ENCODE assay signal across 8 cellular contexts in the genomic region with DNA sequence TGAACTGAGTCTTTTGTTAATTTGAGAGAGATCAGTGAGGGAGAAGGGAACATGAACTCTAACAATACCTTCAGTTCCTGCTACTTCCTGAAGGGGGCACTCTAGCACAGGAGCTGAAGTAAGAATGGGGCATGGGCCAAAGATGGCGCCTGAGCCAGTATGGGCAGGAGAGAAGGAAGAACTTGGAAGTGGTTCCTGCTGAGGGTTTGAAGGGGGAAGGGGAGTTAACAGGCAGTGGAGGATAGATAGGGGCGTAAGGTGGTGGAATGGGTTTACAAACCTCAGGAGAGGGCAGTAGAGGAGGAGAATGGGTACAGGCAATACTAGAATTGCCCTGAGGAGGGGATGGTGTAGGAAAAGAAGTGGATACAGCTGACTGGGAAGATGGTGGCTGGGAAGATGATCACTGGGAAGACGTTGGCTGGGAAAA. TPM values are rescaled to one million over a fixed set of nuclear protein-coding genes. Genes with fewer than 3 reads are reported as not detected.
DNase-seq lines count a peak whose midpoint lies in the region; ATAC-seq and TF ChIP-seq lines count a peak whose summit lies in the region.
"Not testable (repeated sequence)": the region's sequence is repeated elsewhere in the genome, so short reads cannot be mapped to it uniquely, and the experiment has no call there.

No MANE protein-coding gene starts in this region.

- not testable (repeated sequence) for H3K9me3 Mint-ChIP-seq in CD4-positive, alpha-beta memory T cell; GM23338; T-helper 2 cell treated with Interferon-gamma antibody and Interleukin-4, amounts not matched to agents 5 μg/mL and 100 μg/mL, for 36 hours

- peaks cover 8 to 13% (median 10%) of the 10 kb centered on the region in 4 donors for H3K4me1 Mint-ChIP-seq in CD4-positive, alpha-beta memory T cell
- H3K4me1 Mint-ChIP-seq in GM23338; T-helper 2 cell treated with Interferon-gamma antibody and Interleukin-4, amounts not matched to agents 5 μg/mL and 100 μg/mL, for 36 hours (ENCODE audit: low read depth): not testable (repeated sequence)

- not testable (repeated sequence) for H3K27ac ChIP-seq in CD4-positive, alpha-beta memory T cell (ENCODE audit: low read depth, low read length); GM23338 (ENCODE audit: low read depth)

- not testable (repeated sequence) for H3K27me3 Mint-ChIP-seq in CD4-positive, alpha-beta memory T cell; GM23338 (ENCODE audit: insufficient read depth, low read depth, poor library complexity); T-helper 2 cell treated with Interferon-gamma antibody and Interleukin-4, amounts not matched to agents 5 μg/mL and 100 μg/mL, for 36 hours (ENCODE audit: low read depth)

- DNase-seq in CD4-positive, alpha-beta memory T cell = peak; percentile 54 to 61 (median 59)
- DNase-seq in GM23338 (ENCODE audit: low spot score) (peak; percentile 84), NCI-H2029 (lab: John Stamatoyannopoulos, UW) (peak; percentile 19), fibroblast of peridontal ligament (ENCODE audit: extremely low read depth) (peak; percentile 70), mucosa of gallbladder (ENCODE audit: low spot score) (peak; percentile 69)
- peak; percentile 45 for DNase-seq in T-helper 2 cell treated with Interferon-gamma antibody and Interleukin-4, amounts not matched to agents 5 μg/mL and 100 μg/mL, for 36 hours (ENCODE audit: low spot score)
- DNase-seq in activated naive CD4-positive, alpha-beta T cell treated with Interleukin-2 at 50 U/mL for 16 hours = peak; percentile 53
- peak; percentile 25 for DNase-seq in stimulated activated CD8-positive, alpha-beta memory T cell treated with anti-CD3 and anti-CD28 coated beads, Interleukin-12 subunit alpha, Interleukin-12 subunit beta, amount 100 ng/mL, for 1 hour (ENCODE audit: low read depth)

- CTCF ChIA-PET in CD4-positive, alpha-beta memory T cell (lab: Charles Lee; ENCODE audit: partially characterized antibody) = interaction anchor here (0.7 to 4.4 kb wide), 10 partner anchors 11 to 133 kb away, joined by 3 to 93 read pairs (median 4); a partner anchor contains a TSS

- not testable (repeated sequence) for H3K27me3 ChIP-seq in CD4-positive, alpha-beta memory T cell (ENCODE audit: insufficient read depth, low read length); GM23338 (ENCODE audit: insufficient read depth)

- intact Hi-C loops in CD4-positive, alpha-beta memory T cell (cut with micrococcal nuclease) = loop anchor here (1.0 kb wide), 3 partner anchors 27 to 131 kb away; a partner anchor contains a TSS

- H3K9me3 ChIP-seq in CD4-positive, alpha-beta memory T cell (ENCODE audit: control insufficient read depth in 1 of 2, low read length in 2 of 2) = not testable (repeated sequence)

- not testable (repeated sequence) for H3F3A ChIP-seq in GM23338 (replicated peaks; ENCODE audit: low read depth)

- H3K4me3 ChIP-seq in CD4-positive, alpha-beta memory T cell (ENCODE audit: low read length in 2 of 2); GM23338: not testable (repeated sequence)

- not testable (repeated sequence) for H4K20me1 ChIP-seq in GM23338 (replicated peaks; ENCODE audit: insufficient read depth)

- peak; percentile 83 to 90 for TF ChIP-seq CTCF in GM23338 (conservative IDR thresholded peaks at IDR 0.05; ENCODE audit: low read depth in 2 of 2)

- H3K4me3 Mint-ChIP-seq in CD4-positive, alpha-beta memory T cell; GM23338; T-helper 2 cell treated with Interferon-gamma antibody and Interleukin-4, amounts not matched to agents 5 μg/mL and 100 μg/mL, for 36 hours: not testable (repeated sequence)

- not testable (repeated sequence) for H3K4me2 ChIP-seq in GM23338

- POLR2A ChIA-PET in CD4-positive, alpha-beta memory T cell (lab: Charles Lee; ENCODE audit: partially characterized antibody) = not testable (repeated sequence)

- not testable (repeated sequence) for H3K36me3 Mint-ChIP-seq in CD4-positive, alpha-beta memory T cell; GM23338 (ENCODE audit: low read depth); T-helper 2 cell treated with Interferon-gamma antibody and Interleukin-4, amounts not matched to agents 5 μg/mL and 100 μg/mL, for 36 hours (ENCODE audit: low read depth)

- not testable (repeated sequence) for H3K9me2 ChIP-seq in GM23338 (ENCODE audit: insufficient read depth)

- H3K27ac Mint-ChIP-seq in CD4-positive, alpha-beta memory T cell = peak overlapping the region in 1 of 7 donors; percentile 7
- not testable (repeated sequence) for H3K27ac Mint-ChIP-seq in GM23338; T-helper 2 cell treated with Interferon-gamma antibody and Interleukin-4, amounts not matched to agents 5 μg/mL and 100 μg/mL, for 36 hours

- not testable (repeated sequence) for H3K79me2 ChIP-seq in GM23338 (replicated peaks; ENCODE audit: insufficient read depth)

- ATAC-seq in GM23338 = peak; percentile 61

- H2AFZ ChIP-seq in GM23338 = peak overlapping the region; percentile 57

- H3K36me3 ChIP-seq in CD4-positive, alpha-beta memory T cell (ENCODE audit: insufficient read depth, low read length); GM23338 (ENCODE audit: insufficient read depth): not testable (repeated sequence)

- H3K4me1 ChIP-seq in CD4-positive, alpha-beta memory T cell (ENCODE audit: insufficient read depth, low read length); GM23338 (ENCODE audit: insufficient read depth): not testable (repeated sequence)

TF ChIP-seq in GM23338, 12 proteins besides CTCF, POLR2A, EP300 and RAD21 (continues in another document):
- TF ChIP-seq ZNF114 (CRISPR knock-in tag; IDR thresholded peaks at IDR 0.05) = peak; percentile 91

RNA-seq across cellular contexts. Expression of a gene that starts 24.3 kb away (rescaled TPM):
- 10 to 100 TPM; 35.9 to 36.7 TPM for total RNA-seq in CD4-positive, alpha-beta memory T cell
- polyA plus RNA-seq in CD4-positive, alpha-beta memory T cell = 10 to 100 TPM; 10.6 to 15.4 TPM
- 25.2 and 26.8 TPM in 2 replicates for total RNA-seq in GM23338 (2014; rRNA removed; shearing (Covaris generic))
- 5.7 and 8.0 TPM in 2 replicates for polyA plus RNA-seq in GM23338 (2016; fragmentation: Nextera tagmentation; extraction: Ambion mirVana)
- total RNA-seq in mucosa of gallbladder = 15.5 TPM

RNA-seq across cellular contexts. Expression of a gene that starts 26.7 kb away (rescaled TPM):
- 1 to 10 TPM; 7.8 to 8.8 TPM for total RNA-seq in CD4-positive, alpha-beta memory T cell
- polyA plus RNA-seq in CD4-positive, alpha-beta memory T cell = 10 to 100 TPM; 11.7 to 13.4 TPM
- total RNA-seq in GM23338 (2014; rRNA removed; shearing (Covaris generic)) = 2.0 and 5.7 TPM in 2 replicates
- polyA plus RNA-seq in GM23338 (2016; fragmentation: Nextera tagmentation; extraction: Ambion mirVana) = 0.77 and 1.2 TPM in 2 replicates
- 11.2 TPM for total RNA-seq in mucosa of gallbladder

RNA-seq across cellular contexts. Expression of a gene that starts 53.3 kb away (rescaled TPM):
- total RNA-seq in CD4-positive, alpha-beta memory T cell = 10 to 100 TPM; 45.7 to 51.4 TPM
- 10 to 100 TPM; 60.9 to 76.3 TPM for polyA plus RNA-seq in CD4-positive, alpha-beta memory T cell
- total RNA-seq in GM23338 (2014; rRNA removed; shearing (Covaris generic)) = 26.8 and 40.6 TPM in 2 replicates
- polyA plus RNA-seq in GM23338 (2016; fragmentation: Nextera tagmentation; extraction: Ambion mirVana) = 172 and 197 TPM in 2 replicates
- total RNA-seq in mucosa of gallbladder = 27.9 TPM

RNA-seq across cellular contexts. Expression of a gene that starts 53.5 kb away (rescaled TPM):
- total RNA-seq in CD4-positive, alpha-beta memory T cell = 10 to 100 TPM; 48.1 to 49.0 TPM
- 10 to 100 TPM; 17.5 to 24.0 TPM for polyA plus RNA-seq in CD4-positive, alpha-beta memory T cell
- 6.8 and 8.1 TPM in 2 replicates for total RNA-seq in GM23338 (2014; rRNA removed; shearing (Covaris generic))
- polyA plus RNA-seq in GM23338 (2016; fragmentation: Nextera tagmentation; extraction: Ambion mirVana) = 4.3 and 6.8 TPM in 2 replicates
- 15.9 TPM for total RNA-seq in mucosa of gallbladder

Comparison
In these comparisons a context has a peak if more than half of its experiments do, and no peak if none do; other contexts are left out.
1. DNase-seq: peak in every context shown above with its lines; median percentile 84 in GM23338; 70 in fibroblast of peridontal ligament; 69 in mucosa of gallbladder; 59 in CD4-positive, alpha-beta memory T cell; 53 in activated naive CD4-positive, alpha-beta T cell treated with Interleukin-2 at 50 U/mL for 16 hours; 45 in T-helper 2 cell treated with Interferon-gamma antibody and Interleukin-4, amounts not matched to agents 5 μg/mL and 100 μg/mL, for 36 hours; 25 in stimulated activated CD8-positive, alpha-beta memory T cell treated with anti-CD3 and anti-CD28 coated beads, Interleukin-12 subunit alpha, Interleukin-12 subunit beta, amount 100 ng/mL, for 1 hour; 19 in NCI-H2029.